Comparison of ENCODE assay signal across 8 cellular contexts in genomic region chr22:37229012-37229804, GRCh38. TPM values are rescaled to one million over a fixed set of nuclear protein-coding genes. Genes with fewer than 3 reads are reported as not detected.
A peak's percentile ranks its signal among the peaks of the same experiment; 100 is the strongest.
DNase-seq lines count a peak whose midpoint lies in the region; ATAC-seq and TF ChIP-seq lines count a peak whose summit lies in the region.

No MANE protein-coding gene starts in this region.

- intact Hi-C loops in activated naive CD4-positive, alpha-beta T cell treated with anti-CD3 and anti-CD28 coated beads for 36 hours (cut with micrococcal nuclease) = loop anchor here (10.0 kb wide), 1 partner anchor 844 kb away; the partner anchor contains the start of gene MYH9

- H3K9me3 ChIP-seq in T-helper 17 cell (ENCODE audit: control insufficient read depth, low read length, poor library complexity, severe bottlenecking) = no peaks in the 10 kb centered on the region

- peaks cover 8% of the 10 kb centered on the region for H3K9me3 Mint-ChIP-seq in activated naive CD4-positive, alpha-beta T cell treated with anti-CD3 and anti-CD28 coated beads for 36 hours

- peak overlapping the region; percentile 98 for H3K27ac Mint-ChIP-seq in activated naive CD4-positive, alpha-beta T cell treated with anti-CD3 and anti-CD28 coated beads for 36 hours
- H3K27ac Mint-ChIP-seq in T-helper 17 cell = peak overlapping the region; percentile 97

- peak overlapping the region; percentile 12 for H3K27ac ChIP-seq in substantia nigra (ENCODE audit: low read depth, low read length, poor library complexity, severe bottlenecking)

- H3K36me3 Mint-ChIP-seq in activated naive CD4-positive, alpha-beta T cell treated with anti-CD3 and anti-CD28 coated beads for 36 hours (ENCODE audit: low read depth) = peaks cover 85% of the 10 kb centered on the region
- peaks cover 19% of the 10 kb centered on the region for H3K36me3 Mint-ChIP-seq in T-helper 17 cell (ENCODE audit: low read depth)

- CTCF ChIA-PET in activated naive CD4-positive, alpha-beta T cell treated with anti-CD3 and anti-CD28 coated beads for 36 hours (lab: Charles Lee) = interaction anchor here (0.6 to 5.3 kb wide), 7 partner anchors 9 to 64 kb away, joined by 3 to 33 read pairs (median 13); partner anchors contain the start of gene RAC2

- H3K4me3 ChIP-seq in fibroblast of mammary gland (ENCODE audit: control insufficient read depth, low read depth, low read length) = no peak overlapping the region

- peak; percentile 10 for ATAC-seq in T-helper 17 cell

- no peaks in the 10 kb centered on the region for H3K27me3 Mint-ChIP-seq in activated naive CD4-positive, alpha-beta T cell treated with anti-CD3 and anti-CD28 coated beads for 36 hours (ENCODE audit: low read depth)
- H3K27me3 Mint-ChIP-seq in T-helper 17 cell = no peaks in the 10 kb centered on the region

- DNase-seq in activated naive CD4-positive, alpha-beta T cell treated with anti-CD3 and anti-CD28 coated beads for 36 hours = peak; percentile 81
- no peak for DNase-seq in activated naive CD4-positive, alpha-beta T cell treated with Interleukin-2 at 50 U/mL for 16 hours
- peak in 1 of 3 donors; percentile 4 for DNase-seq in T-helper 17 cell
- DNase-seq in fibroblast of mammary gland (ENCODE audit: low read depth) = peak; percentile 89
- no peak for DNase-seq in substantia nigra (lab: John Stamatoyannopoulos, UW)
- DNase-seq in globus pallidus (ENCODE audit: low spot score) = no peak
- no peak for DNase-seq in C1 segment of cervical spinal cord (lab: John Stamatoyannopoulos, UW)
- DNase-seq in NCI-H146 treated with DMSO at 0.1 percent for 48 hours (lab: John Stamatoyannopoulos, UW; ENCODE audit: unreplicated experiment) = no peak

- TF ChIP-seq CTCF in fibroblast of mammary gland (conservative IDR thresholded peaks at IDR 0.05; ENCODE audit: control insufficient read depth, insufficient read depth, low read depth, low read length) = no peak

- H3K4me3 Mint-ChIP-seq in activated naive CD4-positive, alpha-beta T cell treated with anti-CD3 and anti-CD28 coated beads for 36 hours = peak overlapping the region; percentile 67
- H3K4me3 Mint-ChIP-seq in T-helper 17 cell = peak overlapping the region; percentile 86

- H3K4me1 Mint-ChIP-seq in activated naive CD4-positive, alpha-beta T cell treated with anti-CD3 and anti-CD28 coated beads for 36 hours (ENCODE audit: low read depth) = peaks cover 90% of the 10 kb centered on the region
- peaks cover 69% of the 10 kb centered on the region for H3K4me1 Mint-ChIP-seq in T-helper 17 cell

RNA-seq across cellular contexts. Expression of gene RAC2, which starts 14.9 kb away (rescaled TPM):
- 100 to 1,000 TPM; 728 to 759 TPM for total RNA-seq in activated naive CD4-positive, alpha-beta T cell treated with anti-CD3 and anti-CD28 coated beads for 36 hours
- 100 to 1,000 TPM; 297 to 478 TPM for total RNA-seq in T-helper 17 cell

RNA-seq across cellular contexts. Expression of gene SSTR3, which starts 16.9 kb away (rescaled TPM):
- 10 to 100 TPM; 28.1 to 28.6 TPM for total RNA-seq in activated naive CD4-positive, alpha-beta T cell treated with anti-CD3 and anti-CD28 coated beads for 36 hours
- total RNA-seq in T-helper 17 cell = 1 to 10 TPM in 1 of 2 donors, under 1 TPM in 1; 0.37 to 2.1 TPM

RNA-seq across cellular contexts. Expression of gene C1QTNF6, which starts 41.2 kb away (rescaled TPM):
- total RNA-seq in activated naive CD4-positive, alpha-beta T cell treated with anti-CD3 and anti-CD28 coated beads for 36 hours = 10 to 100 TPM; 13.4 to 13.6 TPM
- 10 to 100 TPM; 11.2 to 11.8 TPM for total RNA-seq in T-helper 17 cell

RNA-seq across cellular contexts. Expression of gene CYTH4, which starts 53.1 kb away (rescaled TPM):
- total RNA-seq in activated naive CD4-positive, alpha-beta T cell treated with anti-CD3 and anti-CD28 coated beads for 36 hours = 10 to 100 TPM; 30.5 to 34.0 TPM
- 10 to 100 TPM; 89.5 to 98.7 TPM for total RNA-seq in T-helper 17 cell

Comparison
In these comparisons a context has a peak if more than half of its experiments do, and no peak if none do; other contexts are left out.
1. DNase-seq: peak in activated naive CD4-positive, alpha-beta T cell treated with anti-CD3 and anti-CD28 coated beads for 36 hours (single experiment) and fibroblast of mammary gland (single experiment); none in activated naive CD4-positive, alpha-beta T cell treated with Interleukin-2 at 50 U/mL for 16 hours (single experiment), substantia nigra (0 of 49), globus pallidus (single experiment), C1 segment of cervical spinal cord (0 of 14) and NCI-H146 treated with DMSO at 0.1 percent for 48 hours (single experiment).
2. RNA of gene SSTR3, which starts 16.9 kb away (total RNA-seq): 28.1 to 28.6 TPM in activated naive CD4-positive, alpha-beta T cell treated with anti-CD3 and anti-CD28 coated beads for 36 hours; 0.37 to 2.1 TPM in T-helper 17 cell; every median in the first group is over 4 times any median in the second.